In the genomic region with DNA sequence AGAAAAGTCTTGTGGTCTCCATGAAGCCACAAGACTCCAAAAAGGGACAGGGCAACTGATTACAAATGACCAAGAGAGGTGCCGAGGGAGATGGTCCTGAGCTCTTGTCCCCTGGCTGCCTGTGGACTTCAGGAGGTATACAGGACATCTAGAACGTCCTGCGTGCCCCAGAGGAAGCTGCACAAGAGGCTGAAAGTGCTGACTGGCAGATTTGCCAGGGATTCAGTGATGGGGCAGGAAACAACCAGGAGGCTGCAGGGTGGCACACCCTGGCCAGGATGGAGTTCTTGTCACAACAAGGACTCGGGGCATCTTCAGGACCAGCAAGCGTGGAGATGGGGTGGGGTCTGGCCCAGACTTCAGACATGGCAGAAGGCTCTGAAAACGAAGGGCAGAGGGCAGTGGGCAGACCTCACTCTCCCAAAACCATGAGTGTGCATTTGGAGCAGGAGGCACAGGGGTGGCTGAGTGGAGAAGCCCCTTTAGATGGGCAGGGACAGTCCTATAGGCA, we compare ENCODE assay signal across 18 cellular contexts. TPM values are rescaled to one million over a fixed set of nuclear protein-coding genes. Genes with fewer than 3 reads are reported as not detected.
DNase-seq lines count a peak whose midpoint lies in the region; ATAC-seq, FAIRE-seq and TF ChIP-seq lines count a peak whose summit lies in the region.
"Had no signal": no experiment of that assay in that cellular context is flagged by ENCODE, and none has a peak within 500 bp of the region (broad histone marks: within the 10 kb centered on the region; RNA-seq: fewer than 3 reads in every experiment).

No MANE protein-coding gene starts in this region.

- TF ChIP-seq CTCF in CD14-positive monocyte (IDR thresholded peaks at IDR 0.05) (no peak), Peyer's patch (IDR thresholded peaks at IDR 0.05) (no peak)

- no peak for ATAC-seq in GM18520 (IDR thresholded peaks at IDR 0.05; ENCODE audit: unreplicated experiment)
- ATAC-seq: CD8-positive, alpha-beta T cell had no signal

- H3K27ac ChIP-seq in Peyer's patch (no peak overlapping the region), esophagus (ENCODE audit: low read depth in 2 of 2, low read length in 1 of 2) (peak overlapping the region; percentile 50 to 82), small intestine (ENCODE audit: low read depth in 1 of 2, low read length in 1 of 2) (no peak overlapping the region)
- H3K27ac ChIP-seq: GM23248, SJSA1 had no signal

- H3K4me3 Mint-ChIP-seq in CD14-positive monocyte, result no peak overlapping the region
- H3K4me3 Mint-ChIP-seq: CD8-positive, alpha-beta T cell had no signal

- 79 to 80% methylated on average over 6 of the region's 6 CpGs for WGBS in esophagus, 2 donors
- 67 to 76% (median 69%) methylated on average over 6 of the region's 6 CpGs for WGBS in small intestine, 3 donors

- no peaks in the 10 kb centered on the region for H3K9me3 Mint-ChIP-seq in CD14-positive monocyte
- H3K9me3 Mint-ChIP-seq: CD8-positive, alpha-beta T cell had no signal

- TF ChIP-seq POLR2A in Peyer's patch (IDR thresholded peaks at IDR 0.05), result no peak

- FAIRE-seq in small intestine (lab: Jason Lieb, UNC), result no peak

- H3K27ac Mint-ChIP-seq in CD14-positive monocyte, result no peak overlapping the region
- H3K27ac Mint-ChIP-seq: CD8-positive, alpha-beta T cell had no signal

- peaks cover 3% of the 10 kb centered on the region for H3K4me1 Mint-ChIP-seq in CD14-positive monocyte

- H3K36me3 ChIP-seq in Peyer's patch (no peaks in the 10 kb centered on the region), esophagus (ENCODE audit: control insufficient read depth in 2 of 2, insufficient read depth in 2 of 2, low read length in 1 of 2) (no peaks in the 10 kb centered on the region), small intestine (ENCODE audit: control insufficient read depth in 2 of 2, insufficient read depth in 2 of 2, low read length in 2 of 2) (no peaks in the 10 kb centered on the region)
- H3K36me3 ChIP-seq: BE2C, SJSA1 had no signal

- no peaks in the 10 kb centered on the region for H3K4me1 ChIP-seq in Peyer's patch
- H3K4me1 ChIP-seq in esophagus (ENCODE audit: control insufficient read depth in 2 of 2, insufficient read depth in 2 of 2, low read length in 1 of 2), result peaks cover 3 to 23% of the 10 kb centered on the region in 2 donors
- no peaks in the 10 kb centered on the region for H3K4me1 ChIP-seq in small intestine (ENCODE audit: control insufficient read depth in 2 of 2, insufficient read depth in 1 of 2, low read depth in 1 of 2, low read length in 1 of 2)

- intact Hi-C loops in CD14-positive monocyte (cut with micrococcal nuclease) (no loop called here), posterior vena cava (cut with DNase I) (no loop called here)

- no peaks in the 10 kb centered on the region for H3K36me3 Mint-ChIP-seq in CD14-positive monocyte
- H3K36me3 Mint-ChIP-seq: CD8-positive, alpha-beta T cell had no signal

- H3K27me3 ChIP-seq in Peyer's patch (no peaks in the 10 kb centered on the region), esophagus (ENCODE audit: control insufficient read depth in 1 of 2, insufficient read depth in 2 of 2, low read length in 2 of 2) (no peaks in the 10 kb centered on the region), small intestine (ENCODE audit: control insufficient read depth in 2 of 2, insufficient read depth in 2 of 2, low read length in 2 of 2) (peaks cover 0 to 2% of the 10 kb centered on the region in 2 donors)
- H3K27me3 ChIP-seq: BE2C, SJSA1 had no signal

- H3K9me3 ChIP-seq in Peyer's patch (no peaks in the 10 kb centered on the region), esophagus (ENCODE audit: control insufficient read depth in 2 of 2, insufficient read depth in 1 of 2, low read depth in 1 of 2, low read length in 1 of 2) (no peaks in the 10 kb centered on the region), small intestine (ENCODE audit: control insufficient read depth, low read depth) (no peaks in the 10 kb centered on the region)
- H3K9me3 ChIP-seq: BE2C, SJSA1 had no signal

- no peak overlapping the region for H3K4me3 ChIP-seq in Peyer's patch
- H3K4me3 ChIP-seq in esophagus (ENCODE audit: low read depth in 1 of 2, low read length in 2 of 2), result no peak overlapping the region
- H3K4me3 ChIP-seq in small intestine (ENCODE audit: low read depth in 1 of 2, low read length in 2 of 2), result no peak overlapping the region
- H3K4me3 ChIP-seq: GM23248, SJSA1 had no signal

- peaks cover 12 to 19% (median 17%) of the 10 kb centered on the region in 3 donors for H3K27me3 Mint-ChIP-seq in CD14-positive monocyte (ENCODE audit: low read depth in 3 of 3)

- DNase-seq in CD14-positive monocyte (ENCODE audit: low spot score) (peak; percentile 39), Peyer's patch (peak in 2 of 3 donors; percentile 5 to 23), posterior vena cava (ENCODE audit: low spot score) (peak; percentile 44), MV-4-11 (lab: John Stamatoyannopoulos, UW) (no peak), small intestine (no peak)
- DNase-seq: BE2C; CD8-positive, alpha-beta T cell; DMS79 treated with DMSO at 0.1 percent for 48 hours; GM23248; NCI-H1436; NCI-H2029 treated with DMSO at 0.1 percent for 48 hours; NCI-H2171 treated with DMSO at 0.1 percent for 48 hours; NCI-H446 treated with DMSO at 0.1 percent for 48 hours had no signal

RNA-seq across cellular contexts. Expression of gene PKP1, which starts 13.4 kb away (rescaled TPM):
- polyA plus RNA-seq in CD14-positive monocyte, result not detected
- total RNA-seq in Peyer's patch, result 10 to 100 TPM in 1 of 4 donors, 1 to 10 TPM in 2, under 1 TPM in 1; 0.54 to 11.6 (median 1.4) TPM
- polyA plus RNA-seq in esophagus, result 100 to 1,000 TPM; 124 to 282 TPM
- total RNA-seq in posterior vena cava, result 1 to 10 TPM in 1 of 2 donors, under 1 TPM in 1; 0.83 to 2.8 TPM
- under 1 TPM; 0.27 to 0.69 (median 0.45) TPM for polyA plus RNA-seq in small intestine
- total RNA-seq: CD8-positive, alpha-beta T cell; G401; HT1080; SJSA1 had no signal

Comparison
In these comparisons a context has a peak if more than half of its experiments do, and no peak if none do; other contexts are left out.
1. DNase-seq: peak in CD14-positive monocyte (single experiment), Peyer's patch (2 of 3) and posterior vena cava (single experiment); none in MV-4-11 (single experiment) and small intestine (single experiment).
2. H3K27ac ChIP-seq: peak in esophagus (2 of 2); none in Peyer's patch (0 of 4) and small intestine (0 of 2).
3. RNA of gene PKP1, which starts 13.4 kb away (polyA plus RNA-seq): 124 to 282 TPM in esophagus; 0.27 to 0.69 TPM in small intestine and not detected in CD14-positive monocyte; every median in the first group is over 10 times any median in the second.